In genomic region chr15:85813234-85813633, GRCh38 we compare ENCODE assay signal across 19 cellular contexts. TPM values are rescaled to one million over a fixed set of nuclear protein-coding genes. Genes with fewer than 3 reads are reported as not detected.
DNase-seq lines count a peak whose midpoint lies in the region; ATAC-seq and TF ChIP-seq lines count a peak whose summit lies in the region.
"Had no signal": no experiment of that assay in that cellular context is flagged by ENCODE, and none has a peak within 500 bp of the region (broad histone marks: within the 10 kb centered on the region; RNA-seq: fewer than 3 reads in every experiment).

No MANE protein-coding gene starts in this region.

- no peaks in the 10 kb centered on the region for H3K36me3 ChIP-seq in HEK293 (ENCODE audit: control insufficient read depth in 2 of 2, insufficient read depth in 1 of 2, low read length in 2 of 2)
- H3K36me3 ChIP-seq: BLaER1 treated with 17β-estradiol and CSF1 and Interleukin-3, amounts not matched to agents 10 nM and 100 nM had no signal

- ATAC-seq in activated naive CD8-positive, alpha-beta T cell treated with anti-CD3 and anti-CD28 coated beads, Interleukin-2, amount 50 U/mL, for 24 hours, result peak; percentile 54
- ATAC-seq: GM23338, HCT116 had no signal

- POLR2A ChIA-PET in HEK293 (lab: Yijun Ruan, JAX), result no interaction called here

- no peaks in the 10 kb centered on the region for H3K9me3 Mint-ChIP-seq in activated naive CD8-positive, alpha-beta T cell treated with anti-CD3 and anti-CD28 coated beads, Interleukin-2, amount 50 U/mL, for 24 hours
- H3K9me3 Mint-ChIP-seq in activated naive CD8-positive, alpha-beta T cell treated with anti-CD3 and anti-CD28 coated beads for 36 hours, result no peaks in the 10 kb centered on the region
- no peaks in the 10 kb centered on the region for H3K9me3 Mint-ChIP-seq in activated T-helper 2 cell treated with anti-CD3 and anti-CD28 coated beads, Interferon-gamma antibody, Interleukin-2, Interleukin-4, amounts not matched to agents 10 μg/mL and 5 μg/mL and 100 μg/mL, durations not matched to agents 14 hours and 24 hours and 36 hours
- H3K9me3 Mint-ChIP-seq: CD4-positive, alpha-beta T cell; CD8-positive, alpha-beta memory T cell; HFFc6 had no signal

- no peaks in the 10 kb centered on the region for H3K4me1 ChIP-seq in HEK293 (ENCODE audit: control insufficient read depth, insufficient read depth, low read length)
- H3K4me1 ChIP-seq: BLaER1 treated with 17β-estradiol and CSF1 and Interleukin-3, amounts not matched to agents 10 nM and 100 nM had no signal

- intact Hi-C loops in activated T-helper 2 cell treated with anti-CD3 and anti-CD28 coated beads, Interferon-gamma antibody, Interleukin-2, Interleukin-4, amounts not matched to agents 10 μg/mL and 5 μg/mL and 100 μg/mL, durations not matched to agents 14 hours and 24 hours and 36 hours (cut with micrococcal nuclease), result no loop called here

- no peak overlapping the region for H3K4me3 Mint-ChIP-seq in activated naive CD8-positive, alpha-beta T cell treated with anti-CD3 and anti-CD28 coated beads, Interleukin-2, amount 50 U/mL, for 24 hours
- H3K4me3 Mint-ChIP-seq in activated naive CD8-positive, alpha-beta T cell treated with anti-CD3 and anti-CD28 coated beads for 36 hours, result no peak overlapping the region
- no peak overlapping the region for H3K4me3 Mint-ChIP-seq in activated T-helper 2 cell treated with anti-CD3 and anti-CD28 coated beads, Interferon-gamma antibody, Interleukin-2, Interleukin-4, amounts not matched to agents 10 μg/mL and 5 μg/mL and 100 μg/mL, durations not matched to agents 14 hours and 24 hours and 36 hours (ENCODE audit: low read depth)
- H3K4me3 Mint-ChIP-seq: B cell; CD14-positive monocyte; CD4-positive, alpha-beta T cell; CD8-positive, alpha-beta memory T cell; GM23338; H9; HFFc6 had no signal

- H3K27ac Mint-ChIP-seq in activated naive CD8-positive, alpha-beta T cell treated with anti-CD3 and anti-CD28 coated beads, Interleukin-2, amount 50 U/mL, for 24 hours, result peak overlapping the region; percentile 34
- no peak overlapping the region for H3K27ac Mint-ChIP-seq in activated naive CD8-positive, alpha-beta T cell treated with anti-CD3 and anti-CD28 coated beads for 36 hours
- peak overlapping the region; percentile 28 for H3K27ac Mint-ChIP-seq in activated T-helper 2 cell treated with anti-CD3 and anti-CD28 coated beads, Interferon-gamma antibody, Interleukin-2, Interleukin-4, amounts not matched to agents 10 μg/mL and 5 μg/mL and 100 μg/mL, durations not matched to agents 14 hours and 24 hours and 36 hours
- H3K27ac Mint-ChIP-seq: B cell; CD14-positive monocyte; CD4-positive, alpha-beta T cell; GM23338; H9; HFFc6 had no signal

- peaks cover 11% of the 10 kb centered on the region for H3K4me1 Mint-ChIP-seq in activated naive CD8-positive, alpha-beta T cell treated with anti-CD3 and anti-CD28 coated beads, Interleukin-2, amount 50 U/mL, for 24 hours
- peaks cover 8% of the 10 kb centered on the region for H3K4me1 Mint-ChIP-seq in activated naive CD8-positive, alpha-beta T cell treated with anti-CD3 and anti-CD28 coated beads for 36 hours
- peaks cover 7% of the 10 kb centered on the region for H3K4me1 Mint-ChIP-seq in activated T-helper 2 cell treated with anti-CD3 and anti-CD28 coated beads, Interferon-gamma antibody, Interleukin-2, Interleukin-4, amounts not matched to agents 10 μg/mL and 5 μg/mL and 100 μg/mL, durations not matched to agents 14 hours and 24 hours and 36 hours (ENCODE audit: low read depth)
- H3K4me1 Mint-ChIP-seq: B cell; CD14-positive monocyte; CD8-positive, alpha-beta memory T cell; GM23338; H9 had no signal

- CTCF ChIA-PET in HEK293 (lab: Yijun Ruan, JAX), result interaction anchor here (0.7 kb wide), 1 partner anchor 1105 kb away, joined by 3 read pairs; no protein-coding TSS in a partner anchor

- H3K36me3 Mint-ChIP-seq in activated naive CD8-positive, alpha-beta T cell treated with anti-CD3 and anti-CD28 coated beads, Interleukin-2, amount 50 U/mL, for 24 hours (ENCODE audit: low read depth), result no peaks in the 10 kb centered on the region
- H3K36me3 Mint-ChIP-seq in activated naive CD8-positive, alpha-beta T cell treated with anti-CD3 and anti-CD28 coated beads for 36 hours, result no peaks in the 10 kb centered on the region
- H3K36me3 Mint-ChIP-seq in activated T-helper 2 cell treated with anti-CD3 and anti-CD28 coated beads, Interferon-gamma antibody, Interleukin-2, Interleukin-4, amounts not matched to agents 10 μg/mL and 5 μg/mL and 100 μg/mL, durations not matched to agents 14 hours and 24 hours and 36 hours (ENCODE audit: low read depth), result no peaks in the 10 kb centered on the region
- H3K36me3 Mint-ChIP-seq: CD14-positive monocyte; CD8-positive, alpha-beta memory T cell had no signal

- no peak overlapping the region for H3K4me3 ChIP-seq in HEK293 (ENCODE audit: low read depth, low read length)
- H3K4me3 ChIP-seq: BLaER1 treated with 17β-estradiol and CSF1 and Interleukin-3, amounts not matched to agents 10 nM and 100 nM; GM23338 had no signal

- no peaks in the 10 kb centered on the region for H3K27me3 Mint-ChIP-seq in activated naive CD8-positive, alpha-beta T cell treated with anti-CD3 and anti-CD28 coated beads, Interleukin-2, amount 50 U/mL, for 24 hours
- H3K27me3 Mint-ChIP-seq in activated naive CD8-positive, alpha-beta T cell treated with anti-CD3 and anti-CD28 coated beads for 36 hours, result no peaks in the 10 kb centered on the region
- H3K27me3 Mint-ChIP-seq in activated T-helper 2 cell treated with anti-CD3 and anti-CD28 coated beads, Interferon-gamma antibody, Interleukin-2, Interleukin-4, amounts not matched to agents 10 μg/mL and 5 μg/mL and 100 μg/mL, durations not matched to agents 14 hours and 24 hours and 36 hours (ENCODE audit: low read depth), result peaks cover 2% of the 10 kb centered on the region
- H3K27me3 Mint-ChIP-seq: B cell; CD4-positive, alpha-beta T cell; CD8-positive, alpha-beta memory T cell had no signal

- H3K27ac ChIP-seq in HEK293 (ENCODE audit: extremely low read depth, low read depth, low read length), result no peak overlapping the region
- H3K27ac ChIP-seq: BLaER1 treated with 17β-estradiol and CSF1 and Interleukin-3, amounts not matched to agents 10 nM and 100 nM had no signal

- no peaks in the 10 kb centered on the region for H3K9me3 ChIP-seq in HEK293 (ENCODE audit: control insufficient read depth, insufficient read depth, low read depth, low read length)

- no peak for DNase-seq in activated naive CD8-positive, alpha-beta T cell treated with anti-CD3 and anti-CD28 coated beads, Interleukin-2, amount 50 U/mL, for 24 hours
- DNase-seq in activated naive CD8-positive, alpha-beta T cell treated with anti-CD3 and anti-CD28 coated beads for 36 hours, result no peak
- DNase-seq in activated T-helper 2 cell treated with anti-CD3 and anti-CD28 coated beads, Interferon-gamma antibody, Interleukin-2, Interleukin-4, amounts not matched to agents 10 μg/mL and 5 μg/mL and 100 μg/mL, durations not matched to agents 14 hours and 24 hours and 36 hours (ENCODE audit: low spot score), result no peak
- DNase-seq in DMS153 treated with DMSO at 0.1 percent for 48 hours (lab: John Stamatoyannopoulos, UW; ENCODE audit: unreplicated experiment) (no peak), cerebellum (ENCODE audit: low spot score) (no peak)
- DNase-seq: CD4-positive, alpha-beta T cell; CD8-positive, alpha-beta memory T cell; DMS 273 treated with DMSO at 0.1 percent for 48 hours; DMS53; DMS79 treated with DMSO at 0.1 percent for 48 hours; GF-D8; H9; HFFc6 had no signal

- no peak for TF ChIP-seq CTCF in HEK293 (tag by site-specific recombination; IDR thresholded peaks at IDR 0.05)

TF ChIP-seq in HEK293, 187 proteins besides CTCF, POLR2A, EP300 and RAD21:
- TF ChIP-seq GFI1B (tag by site-specific recombination; IDR thresholded peaks at IDR 0.05), result no peak
- peak; percentile 43; the same call in 1 of the 2 replicates for TF ChIP-seq ZFHX2 (tag by site-specific recombination; conservative IDR thresholded peaks at IDR 0.05)
- TF ChIP-seq EGR2 (tag by site-specific recombination; IDR thresholded peaks at IDR 0.05; ENCODE audit: low read depth), result peak; percentile 37; the same call in 1 of the 2 replicates

RNA-seq across cellular contexts. Expression of gene KLHL25, which starts 18.5 kb away (rescaled TPM):
- 1 to 10 TPM; 2.9 to 3.7 TPM for total RNA-seq in activated naive CD8-positive, alpha-beta T cell treated with anti-CD3 and anti-CD28 coated beads for 36 hours
- total RNA-seq in activated T-helper 2 cell treated with anti-CD3 and anti-CD28 coated beads, Interferon-gamma antibody, Interleukin-2, Interleukin-4, amounts not matched to agents 10 μg/mL and 5 μg/mL and 100 μg/mL, durations not matched to agents 14 hours and 24 hours and 36 hours, result 8.5 and 9.0 TPM in 2 replicates
- total RNA-seq in cerebellum, result 38.5 TPM
